ENCODE assay signal across 13 cellular contexts in genomic region chr1:58874327-58874726, GRCh38.
DNase-seq lines count a peak whose midpoint lies in the region; ATAC-seq and TF ChIP-seq lines count a peak whose summit lies in the region.
"Had no signal": no experiment of that assay in that cellular context is flagged by ENCODE, and none has a peak within 500 bp of the region (broad histone marks: within the 10 kb centered on the region; RNA-seq: fewer than 3 reads in every experiment).

No MANE protein-coding gene starts in this region.

- H3K4me3 ChIP-seq in heart right ventricle (no peak overlapping the region), parathyroid adenoma (ENCODE audit: low read depth, low read length) (no peak overlapping the region), testis (no peak overlapping the region)

- no peak for TF ChIP-seq CTCF in Calu3 (IDR thresholded peaks at IDR 0.05; ENCODE audit: unreplicated experiment)
- TF ChIP-seq CTCF in heart right ventricle (IDR thresholded peaks at IDR 0.05): no peak
- no peak for TF ChIP-seq CTCF in parathyroid adenoma (IDR thresholded peaks at IDR 0.05)
- no peak for TF ChIP-seq CTCF in testis (IDR thresholded peaks at IDR 0.05)

- H3K9me3 Mint-ChIP-seq in Calu3 (ENCODE audit: low read depth, unreplicated experiment): peaks cover 2% of the 10 kb centered on the region
- H3K9me3 Mint-ChIP-seq in activated CD4-positive, alpha-beta T cell treated with anti-CD3 and anti-CD28 coated beads, Interleukin-2, amount 10 ng/mL, durations not matched to agents 7 days and 5 days: no peaks in the 10 kb centered on the region
- H3K9me3 Mint-ChIP-seq: activated CD4-positive, alpha-beta memory T cell treated with anti-CD3 and anti-CD28 coated beads, Interleukin-2, amount 10 ng/mL, durations not matched to agents 7 days and 5 days had no signal

- H3K79me2 ChIP-seq in parathyroid adenoma: no peaks in the 10 kb centered on the region

- H3K36me3 Mint-ChIP-seq in Calu3 (ENCODE audit: insufficient read depth, unreplicated experiment): no peaks in the 10 kb centered on the region
- no peaks in the 10 kb centered on the region for H3K36me3 Mint-ChIP-seq in activated CD4-positive, alpha-beta T cell treated with anti-CD3 and anti-CD28 coated beads, Interleukin-2, amount 10 ng/mL, durations not matched to agents 7 days and 5 days (ENCODE audit: low read depth)
- H3K36me3 Mint-ChIP-seq: stimulated activated naive B cell treated with anti-CD40 and anti-IgM and Interleukin-4, amounts not matched to agents 10 μg/mL and 1 μg/mL and 100 μg/mL, for 72 hours had no signal

- H3K27ac Mint-ChIP-seq in Calu3 (ENCODE audit: unreplicated experiment): peak overlapping the region; percentile 79
- no peak overlapping the region for H3K27ac Mint-ChIP-seq in activated CD4-positive, alpha-beta T cell treated with anti-CD3 and anti-CD28 coated beads, Interleukin-2, amount 10 ng/mL, durations not matched to agents 7 days and 5 days
- H3K27ac Mint-ChIP-seq: activated CD4-positive, alpha-beta memory T cell treated with anti-CD3 and anti-CD28 coated beads, Interleukin-2, amount 10 ng/mL, durations not matched to agents 7 days and 5 days; naive thymus-derived CD4-positive, alpha-beta T cell; stimulated activated naive B cell treated with anti-CD40 and anti-IgM and Interleukin-4, amounts not matched to agents 10 μg/mL and 1 μg/mL and 100 μg/mL, for 72 hours; T-helper 17 cell had no signal

- H3K4me1 ChIP-seq in heart right ventricle (peaks cover 12 to 29% (median 16%) of the 10 kb centered on the region in 9 donors), parathyroid adenoma (peaks cover 30% of the 10 kb centered on the region), testis (peaks cover 11% of the 10 kb centered on the region)

- no peaks in the 10 kb centered on the region for H3K27me3 ChIP-seq in heart right ventricle
- no peaks in the 10 kb centered on the region for H3K27me3 ChIP-seq in parathyroid adenoma (ENCODE audit: control insufficient read depth, insufficient read depth, low read length)
- H3K27me3 ChIP-seq in testis: no peaks in the 10 kb centered on the region

- H3K9ac ChIP-seq in parathyroid adenoma: no peak overlapping the region

- H3K27ac ChIP-seq in heart right ventricle: peak overlapping the region in 8 of 10 donors; percentile 12 to 59 (median 56)
- H3K27ac ChIP-seq in parathyroid adenoma: peak overlapping the region; percentile 92
- H3K27ac ChIP-seq in testis: no peak overlapping the region

- no peaks in the 10 kb centered on the region for H3K9me3 ChIP-seq in heart right ventricle
- H3K9me3 ChIP-seq in parathyroid adenoma (ENCODE audit: control insufficient read depth, low read length): no peaks in the 10 kb centered on the region
- no peaks in the 10 kb centered on the region for H3K9me3 ChIP-seq in testis

- no peak overlapping the region for H3K4me3 Mint-ChIP-seq in Calu3 (ENCODE audit: low read depth, unreplicated experiment)
- no peak overlapping the region for H3K4me3 Mint-ChIP-seq in activated CD4-positive, alpha-beta T cell treated with anti-CD3 and anti-CD28 coated beads, Interleukin-2, amount 10 ng/mL, durations not matched to agents 7 days and 5 days
- H3K4me3 Mint-ChIP-seq: activated CD4-positive, alpha-beta memory T cell treated with anti-CD3 and anti-CD28 coated beads, Interleukin-2, amount 10 ng/mL, durations not matched to agents 7 days and 5 days; naive thymus-derived CD4-positive, alpha-beta T cell; stimulated activated naive B cell treated with anti-CD40 and anti-IgM and Interleukin-4, amounts not matched to agents 10 μg/mL and 1 μg/mL and 100 μg/mL, for 72 hours; T-helper 17 cell had no signal

- intact Hi-C loops in Calu3 (cut with micrococcal nuclease; ENCODE audit: unreplicated experiment): loop anchor here (1.0 kb wide), 1 partner anchor 89 kb away; no protein-coding TSS in a partner anchor
- intact Hi-C loops in heart right ventricle (cut with DNase I): loop anchor here in 1 of 10 donors (10.0 kb wide), 1 partner anchor 60 kb away; no protein-coding TSS in a partner anchor
- intact Hi-C loops in testis (cut with DNase I; ENCODE audit: low total_unique reads): no loop called here

- H3K36me3 ChIP-seq in heart right ventricle: no peaks in the 10 kb centered on the region
- H3K36me3 ChIP-seq in parathyroid adenoma (ENCODE audit: control insufficient read depth, insufficient read depth, low read length): no peaks in the 10 kb centered on the region
- no peaks in the 10 kb centered on the region for H3K36me3 ChIP-seq in testis (ENCODE audit: low read depth, missing control alignments)

- no peak for DNase-seq in Calu3
- no peak for DNase-seq in heart right ventricle
- DNase-seq in NCI-H187 treated with DMSO at 0.1 percent for 48 hours (lab: John Stamatoyannopoulos, UW): no peak
- no peak for DNase-seq in testis
- no peak for DNase-seq in activated CD4-positive, alpha-beta T cell treated with anti-CD3 and anti-CD28 coated beads, Interleukin-2, amount 10 ng/mL, durations not matched to agents 7 days and 5 days
- DNase-seq: activated CD4-positive, alpha-beta memory T cell treated with anti-CD3 and anti-CD28 coated beads, Interleukin-2, amount 10 ng/mL, durations not matched to agents 7 days and 5 days; activated naive CD4-positive, alpha-beta T cell treated with anti-CD3 and anti-CD28 coated beads, Interleukin-2, amount 50 U/mL, for 16 hours; naive thymus-derived CD4-positive, alpha-beta T cell; stimulated activated naive B cell treated with anti-CD40 and anti-IgM and Interleukin-4, amounts not matched to agents 10 μg/mL and 1 μg/mL and 100 μg/mL, for 72 hours; T-helper 17 cell had no signal

- POLR2A ChIA-PET in activated CD4-positive, alpha-beta T cell treated with anti-CD3 and anti-CD28 coated beads, Interleukin-2, amount 10 ng/mL, durations not matched to agents 7 days and 5 days (lab: Charles Lee): no interaction called here

- CTCF ChIA-PET in Calu3 (lab: Charles Lee): interaction anchor here (1.3 to 1.8 kb wide), 3 partner anchors 10 to 89 kb away, joined by 4 to 9 read pairs (median 9); no protein-coding TSS in a partner anchor
- CTCF ChIA-PET in activated CD4-positive, alpha-beta T cell treated with anti-CD3 and anti-CD28 coated beads, Interleukin-2, amount 10 ng/mL, durations not matched to agents 7 days and 5 days (lab: Charles Lee): interaction anchor here (0.7 to 0.8 kb wide), 2 partner anchors 9 to 16 kb away, joined by 3 read pairs; no protein-coding TSS in a partner anchor

- H3K27me3 Mint-ChIP-seq in Calu3 (ENCODE audit: unreplicated experiment): no peaks in the 10 kb centered on the region
- peaks cover 8% of the 10 kb centered on the region for H3K27me3 Mint-ChIP-seq in activated CD4-positive, alpha-beta T cell treated with anti-CD3 and anti-CD28 coated beads, Interleukin-2, amount 10 ng/mL, durations not matched to agents 7 days and 5 days
- H3K27me3 Mint-ChIP-seq: stimulated activated naive B cell treated with anti-CD40 and anti-IgM and Interleukin-4, amounts not matched to agents 10 μg/mL and 1 μg/mL and 100 μg/mL, for 72 hours; T-helper 17 cell had no signal

- no peak for TF ChIP-seq POLR2A in testis (IDR thresholded peaks at IDR 0.05)

- H3K4me1 Mint-ChIP-seq in Calu3 (ENCODE audit: low read depth, unreplicated experiment): peaks cover 38% of the 10 kb centered on the region
- H3K4me1 Mint-ChIP-seq in activated CD4-positive, alpha-beta T cell treated with anti-CD3 and anti-CD28 coated beads, Interleukin-2, amount 10 ng/mL, durations not matched to agents 7 days and 5 days: no peaks in the 10 kb centered on the region
- H3K4me1 Mint-ChIP-seq: activated CD4-positive, alpha-beta memory T cell treated with anti-CD3 and anti-CD28 coated beads, Interleukin-2, amount 10 ng/mL, durations not matched to agents 7 days and 5 days; T-helper 17 cell had no signal

- peak overlapping the region; percentile 21 for H3K4me2 ChIP-seq in parathyroid adenoma (ENCODE audit: low read length)

- peak overlapping the region; percentile 36 for H2AFZ ChIP-seq in parathyroid adenoma

- TSS peak; percentile 97 for BruUV-seq in Calu3 (replicated peaks; lab: Mats Ljungman, UMichigan)

- peak; percentile 71 for ATAC-seq in SK-N-SH treated with all-trans-retinoic acid at 6 μM for 48 hours
- ATAC-seq in heart right ventricle: peak in 3 of 8 donors; percentile 4 to 36 (median 33)
- no peak for ATAC-seq in HG02623 (IDR thresholded peaks at IDR 0.05; ENCODE audit: unreplicated experiment)
- ATAC-seq: naive thymus-derived CD4-positive, alpha-beta T cell; stimulated activated naive B cell treated with anti-CD40 and anti-IgM and Interleukin-4, amounts not matched to agents 10 μg/mL and 1 μg/mL and 100 μg/mL, for 72 hours; T-helper 17 cell had no signal

TF ChIP-seq in SK-N-SH treated with all-trans-retinoic acid at 6 μM for 48 hours, 23 proteins besides CTCF, POLR2A, EP300 and RAD21 (continues in another document):
- TF ChIP-seq TCF4 (CRISPR knock-in tag; IDR thresholded peaks at IDR 0.05; ENCODE audit: borderline replicate concordance): peak; percentile 69
- TF ChIP-seq, protein P1, sequence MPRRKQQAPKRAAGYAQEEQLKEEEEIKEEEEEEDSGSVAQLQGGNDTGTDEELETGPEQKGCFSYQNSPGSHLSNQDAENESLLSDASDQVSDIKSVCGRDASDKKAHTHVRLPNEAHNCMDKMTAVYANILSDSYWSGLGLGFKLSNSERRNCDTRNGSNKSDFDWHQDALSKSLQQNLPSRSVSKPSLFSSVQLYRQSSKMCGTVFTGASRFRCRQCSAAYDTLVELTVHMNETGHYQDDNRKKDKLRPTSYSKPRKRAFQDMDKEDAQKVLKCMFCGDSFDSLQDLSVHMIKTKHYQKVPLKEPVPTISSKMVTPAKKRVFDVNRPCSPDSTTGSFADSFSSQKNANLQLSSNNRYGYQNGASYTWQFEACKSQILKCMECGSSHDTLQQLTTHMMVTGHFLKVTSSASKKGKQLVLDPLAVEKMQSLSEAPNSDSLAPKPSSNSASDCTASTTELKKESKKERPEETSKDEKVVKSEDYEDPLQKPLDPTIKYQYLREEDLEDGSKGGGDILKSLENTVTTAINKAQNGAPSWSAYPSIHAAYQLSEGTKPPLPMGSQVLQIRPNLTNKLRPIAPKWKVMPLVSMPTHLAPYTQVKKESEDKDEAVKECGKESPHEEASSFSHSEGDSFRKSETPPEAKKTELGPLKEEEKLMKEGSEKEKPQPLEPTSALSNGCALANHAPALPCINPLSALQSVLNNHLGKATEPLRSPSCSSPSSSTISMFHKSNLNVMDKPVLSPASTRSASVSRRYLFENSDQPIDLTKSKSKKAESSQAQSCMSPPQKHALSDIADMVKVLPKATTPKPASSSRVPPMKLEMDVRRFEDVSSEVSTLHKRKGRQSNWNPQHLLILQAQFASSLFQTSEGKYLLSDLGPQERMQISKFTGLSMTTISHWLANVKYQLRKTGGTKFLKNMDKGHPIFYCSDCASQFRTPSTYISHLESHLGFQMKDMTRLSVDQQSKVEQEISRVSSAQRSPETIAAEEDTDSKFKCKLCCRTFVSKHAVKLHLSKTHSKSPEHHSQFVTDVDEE (CRISPR knock-in tag; IDR thresholded peaks at IDR 0.05): peak; percentile 22; the same call in 1 of the 2 replicates
- no peak for TF ChIP-seq ZC3H10 (CRISPR knock-in tag; IDR thresholded peaks at IDR 0.05)
- no peak for TF ChIP-seq ESRRG (CRISPR knock-in tag; IDR thresholded peaks at IDR 0.05)
- no peak for TF ChIP-seq ZNF565 (CRISPR knock-in tag; conservative IDR thresholded peaks at IDR 0.05; ENCODE audit: low read depth)
- TF ChIP-seq RARB (CRISPR knock-in tag; IDR thresholded peaks at IDR 0.05): no peak
- peak; percentile 9; the same call in 1 of the 2 replicates for TF ChIP-seq ISL1 (CRISPR knock-in tag; IDR thresholded peaks at IDR 0.05)

Comparison
In these comparisons a context has a peak if more than half of its experiments do, and no peak if none do; other contexts are left out.
1. H3K27ac ChIP-seq: peak in heart right ventricle (8 of 10) and parathyroid adenoma (single experiment); none in testis (0 of 2).